ENCODE assay signal across 20 cellular contexts in genomic region chr3:18382760-18383369, GRCh38. TPM values are rescaled to one million over a fixed set of nuclear protein-coding genes. Genes with fewer than 3 reads are reported as not detected.
DNase-seq lines count a peak whose midpoint lies in the region; ATAC-seq and TF ChIP-seq lines count a peak whose summit lies in the region.
"Had no signal": no experiment of that assay in that cellular context is flagged by ENCODE, and none has a peak within 500 bp of the region (broad histone marks: within the 10 kb centered on the region; RNA-seq: fewer than 3 reads in every experiment).

No MANE protein-coding gene starts in this region.

- peak; percentile 19 to 45 (median 38) for ATAC-seq in T-cell (replicated peaks in 1 of 4)
- peak; percentile 72 to 73 for ATAC-seq in activated naive CD4-positive, alpha-beta T cell treated with anti-CD3 and anti-CD28 coated beads, Interleukin-2, amount 50 U/mL, for 72 hours
- ATAC-seq in naive thymus-derived CD8-positive, alpha-beta T cell, result peak; percentile 30 to 42
- no peak for ATAC-seq in GM19463 (IDR thresholded peaks at IDR 0.05; ENCODE audit: unreplicated experiment)
- ATAC-seq: Right ventricle myocardium inferior had no signal

- H3K27ac ChIP-seq in uterus, result no peak overlapping the region
- H3K27ac ChIP-seq: cardiac muscle cell, skin epidermis, tibial nerve had no signal

- CTCF ChIA-PET in T-cell (lab: Charles Lee), result no interaction called here

- no peaks in the 10 kb centered on the region for H3K27me3 Mint-ChIP-seq in T-cell
- no peaks in the 10 kb centered on the region for H3K27me3 Mint-ChIP-seq in naive thymus-derived CD8-positive, alpha-beta T cell

- POLR2A ChIA-PET in T-cell (lab: Charles Lee), result no interaction called here
- POLR2A ChIA-PET in naive thymus-derived CD8-positive, alpha-beta T cell (lab: Charles Lee), result interaction anchor here (0.5 to 1.0 kb wide), 2 partner anchors 26 to 375 kb away, joined by 3 to 7 read pairs; no protein-coding TSS in a partner anchor

- peaks cover 38% of the 10 kb centered on the region for H3K36me3 Mint-ChIP-seq in T-cell
- H3K36me3 Mint-ChIP-seq in activated naive CD4-positive, alpha-beta T cell treated with anti-CD3 and anti-CD28 coated beads, Interleukin-2, amount 50 U/mL, for 72 hours, result peaks cover 6 to 56% of the 10 kb centered on the region in 2 donors
- peaks cover 4 to 87% (median 21%) of the 10 kb centered on the region in 3 donors for H3K36me3 Mint-ChIP-seq in naive thymus-derived CD8-positive, alpha-beta T cell

- H3K9me3 Mint-ChIP-seq in T-cell, result no peaks in the 10 kb centered on the region
- H3K9me3 Mint-ChIP-seq in activated naive CD4-positive, alpha-beta T cell treated with anti-CD3 and anti-CD28 coated beads, Interleukin-2, amount 50 U/mL, for 72 hours, result no peaks in the 10 kb centered on the region
- H3K9me3 Mint-ChIP-seq in naive thymus-derived CD8-positive, alpha-beta T cell, result no peaks in the 10 kb centered on the region

- H3K4me3 ChIP-seq in uterus, result no peak overlapping the region
- H3K4me3 ChIP-seq: cardiac muscle cell, skin epidermis, tibial nerve had no signal

- peak; percentile 30 for DNase-seq in activated CD4-positive, alpha-beta T cell treated with anti-CD3 and anti-CD28 coated beads for 48 hours
- no peak for DNase-seq in activated CD4-positive, alpha-beta T cell treated with anti-CD3 and anti-CD28 coated beads for 4 hours
- no peak for DNase-seq in T-cell
- no peak for DNase-seq in activated naive CD4-positive, alpha-beta T cell treated with anti-CD3 and anti-CD28 coated beads, Interleukin-2, amount 50 U/mL, for 72 hours (ENCODE audit: low spot score in 2 of 2)
- DNase-seq in naive thymus-derived CD8-positive, alpha-beta T cell, result no peak
- DNase-seq in retina, result no peak
- DNase-seq in uterus, result no peak
- DNase-seq: mammary epithelial cell; NCI-H1092; NCI-H187 treated with DMSO at 0.1 percent for 48 hours; NCI-H2227 treated with DMSO at 0.1 percent for 48 hours; NCI-H82; nucleus accumbens; stimulated activated CD4-positive, alpha-beta T cell treated with anti-CD3 and anti-CD28 coated beads, Interleukin-2, amount 100 ng/mL, for 24 hours; stimulated activated naive CD4-positive, alpha-beta T cell treated with Interleukin-2 at 50 U/mL for 16 hours had no signal

- H3K27ac Mint-ChIP-seq in T-cell, result peak overlapping the region; percentile 47 to 64
- peak overlapping the region; percentile 34 to 48 for H3K27ac Mint-ChIP-seq in activated naive CD4-positive, alpha-beta T cell treated with anti-CD3 and anti-CD28 coated beads, Interleukin-2, amount 50 U/mL, for 72 hours
- peak overlapping the region in 8 of 10 donors; percentile 2 to 82 (median 61) for H3K27ac Mint-ChIP-seq in naive thymus-derived CD8-positive, alpha-beta T cell

- TF ChIP-seq CTCF in uterus (IDR thresholded peaks at IDR 0.05), result no peak

- peaks cover 68 to 76% (median 69%) of the 10 kb centered on the region in 3 donors for H3K4me1 Mint-ChIP-seq in T-cell
- H3K4me1 Mint-ChIP-seq in naive thymus-derived CD8-positive, alpha-beta T cell, result peaks cover 16 to 76% (median 65%) of the 10 kb centered on the region in 4 donors

- peak overlapping the region in 1 of 3 donors; percentile 15 for H3K4me3 Mint-ChIP-seq in T-cell
- peak overlapping the region in 8 of 10 donors; percentile 3 to 63 (median 40) for H3K4me3 Mint-ChIP-seq in naive thymus-derived CD8-positive, alpha-beta T cell

- no peaks in the 10 kb centered on the region for H3K27me3 ChIP-seq in uterus
- H3K27me3 ChIP-seq: cardiac muscle cell, tibial nerve had no signal

- H3K9me3 ChIP-seq in uterus, result no peaks in the 10 kb centered on the region
- H3K9me3 ChIP-seq: tibial nerve had no signal

- intact Hi-C loops in uterus (cut with DNase I; ENCODE audit: low total_unique reads), result no loop called here

- no peak for TF ChIP-seq POLR2A in uterus (IDR thresholded peaks at IDR 0.05)

- no peaks in the 10 kb centered on the region for H3K4me1 ChIP-seq in uterus
- H3K4me1 ChIP-seq: tibial nerve had no signal

- no peaks in the 10 kb centered on the region for H3K36me3 ChIP-seq in uterus

RNA-seq across cellular contexts. Expression of gene SATB1, which starts 42.3 kb away (rescaled TPM):
- total RNA-seq in T-cell (100 to 1,000 TPM; 204 to 417 (median 282) TPM), uterus (10 to 100 TPM; 17.3 to 82.1 (median 51.9) TPM)
- total RNA-seq in activated naive CD4-positive, alpha-beta T cell treated with anti-CD3 and anti-CD28 coated beads, Interleukin-2, amount 50 U/mL, for 72 hours, result 100 to 1,000 TPM; 279 to 444 TPM
- 100 to 1,000 TPM; 429 to 436 TPM for total RNA-seq in naive thymus-derived CD8-positive, alpha-beta T cell
- 100 to 1,000 TPM; 196 to 265 (median 242) TPM for polyA plus RNA-seq in naive thymus-derived CD8-positive, alpha-beta T cell
